Comparison of ENCODE assay signal across 8 cellular contexts in the genomic region with DNA sequence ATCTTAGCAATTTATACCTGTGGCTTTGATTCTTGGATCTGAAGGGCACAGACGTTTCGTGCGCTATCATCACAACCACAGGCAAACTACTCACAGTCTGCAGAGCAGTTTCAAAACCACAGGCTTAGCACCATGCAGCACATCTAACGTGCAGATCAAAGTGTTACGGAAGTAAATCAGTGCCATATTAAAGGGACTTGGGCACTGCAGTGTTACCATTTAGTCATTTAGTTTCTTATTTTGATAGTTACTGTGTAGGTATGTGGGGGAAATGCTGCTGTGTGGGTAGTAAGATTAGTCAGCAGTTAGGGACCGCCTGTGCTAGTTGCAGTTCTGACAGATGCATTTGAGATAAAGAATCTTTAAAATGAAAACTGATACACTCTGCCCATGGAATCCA.
A peak's percentile ranks its signal among the peaks of the same experiment; 100 is the strongest.
DNase-seq lines count a peak whose midpoint lies in the region; ATAC-seq and TF ChIP-seq lines count a peak whose summit lies in the region.

No MANE protein-coding gene starts in this region.

- no peaks in the 10 kb centered on the region for H3K79me2 ChIP-seq in HCT116 (ENCODE audit: insufficient read depth, low read length)
- no peaks in the 10 kb centered on the region for H3K79me2 ChIP-seq in PC-3 (ENCODE audit: low read length)

- H3K9me3 ChIP-seq in HCT116 (ENCODE audit: control insufficient read depth in 1 of 2, insufficient read depth in 1 of 2, low read depth in 1 of 2, low read length in 2 of 2): no peaks in the 10 kb centered on the region
- H3K9me3 ChIP-seq in PC-3 (ENCODE audit: low read length): no peaks in the 10 kb centered on the region

- H3K4me1 ChIP-seq in HCT116 (ENCODE audit: control insufficient read depth in 1 of 2, insufficient read depth in 2 of 2, low read length in 2 of 2): peaks cover 18% of the 10 kb centered on the region in 2 experiments
- H3K4me1 ChIP-seq in PC-3 (ENCODE audit: insufficient read depth, low read length): peaks cover 25% of the 10 kb centered on the region

- H3K9me2 ChIP-seq in HCT116 (ENCODE audit: insufficient read depth) (no peaks in the 10 kb centered on the region), PC-3 (replicated peaks; ENCODE audit: low read length) (no peaks in the 10 kb centered on the region)

- peaks cover 46% of the 10 kb centered on the region for H3K36me3 Mint-ChIP-seq in activated naive CD8-positive, alpha-beta T cell treated with anti-CD3 and anti-CD28 coated beads for 36 hours

- no peak for TF ChIP-seq RAD21 in HCT116 (IDR thresholded peaks at IDR 0.05; ENCODE audit: low read depth)

- TF ChIP-seq CTCF in GM12864 (IDR thresholded peaks at IDR 0.05; ENCODE audit: low read depth, low read length, missing control alignments) (no peak), HCT116 (IDR thresholded peaks at IDR 0.05 in 2 of 3, conservative IDR thresholded peaks at IDR 0.05 in 1 of 3; ENCODE audit: borderline replicate concordance in 1 of 3, insufficient read depth in 1 of 3, low read depth in 2 of 3, low read length in 2 of 3) (no peak), PC-3 (conservative IDR thresholded peaks at IDR 0.05; ENCODE audit: low read depth, low read length) (no peak)

- H3K4me3 ChIP-seq in GM12864 (ENCODE audit: low read depth, low read length) (no peak overlapping the region), HCT116 (replicated peaks in 1 of 2; ENCODE audit: low read depth in 1 of 2, low read length in 2 of 2) (no peak overlapping the region), PC-3 (ENCODE audit: low read length) (no peak overlapping the region)

- no peak overlapping the region for H2AFZ ChIP-seq in HCT116 (ENCODE audit: low read depth, low read length, poor library complexity, severe bottlenecking)
- H2AFZ ChIP-seq in PC-3 (ENCODE audit: low read length): no peak overlapping the region

- H3K27ac ChIP-seq in HCT116 (ENCODE audit: low read depth, low read length) (no peak overlapping the region), PC-3 (ENCODE audit: low read length) (0 out of 2 replicates have a peak overlapping the region, but pooled peaks have one; percentile 1)

- RAD21 ChIA-PET in HCT116 (lab: Charles Lee; ENCODE audit: low non-redundant PET in 1 of 2, low total read pairs in 2 of 2, uncharacterized antibody in 2 of 2, unreplicated experiment in 2 of 2): no interaction called here

- ATAC-seq in HCT116: peak; percentile 95
- ATAC-seq in PC-3: no peak

- H3K4me3 Mint-ChIP-seq in activated naive CD8-positive, alpha-beta T cell treated with anti-CD3 and anti-CD28 coated beads for 36 hours: no peak overlapping the region

- DNase-seq in GM12864 (ENCODE audit: low read depth): peak; percentile 72
- peak; percentile 83 for DNase-seq in HCT116 (ENCODE audit: low read depth, low spot score)
- DNase-seq in PC-3: peak; percentile 70
- peak; percentile 75 for DNase-seq in activated naive CD8-positive, alpha-beta T cell treated with anti-CD3 and anti-CD28 coated beads for 36 hours
- peak; percentile 47 to 68 for DNase-seq in stimulated activated CD4-positive, alpha-beta T cell treated with anti-CD3 and anti-CD28 coated beads, Interleukin-15, amount 100 ng/mL, for 48 hours (ENCODE audit: low read depth in 2 of 2)
- DNase-seq in ecto neural progenitor cell (ENCODE audit: low spot score): no peak
- DNase-seq in NAMALWA (ENCODE audit: low spot score): no peak
- DNase-seq in hepatic stellate cell (ENCODE audit: low spot score): no peak

- H3K27ac Mint-ChIP-seq in activated naive CD8-positive, alpha-beta T cell treated with anti-CD3 and anti-CD28 coated beads for 36 hours: no peak overlapping the region

- H4K20me1 ChIP-seq in HCT116 (ENCODE audit: insufficient read depth): no peaks in the 10 kb centered on the region
- no peaks in the 10 kb centered on the region for H4K20me1 ChIP-seq in PC-3 (ENCODE audit: low read length)

- intact Hi-C loops in HCT116 (cut with micrococcal nuclease) (no loop called here), PC-3 (cut with micrococcal nuclease) (no loop called here)

- H3K4me1 Mint-ChIP-seq in activated naive CD8-positive, alpha-beta T cell treated with anti-CD3 and anti-CD28 coated beads for 36 hours: peaks cover 39% of the 10 kb centered on the region

- H3K9ac ChIP-seq in HCT116 (ENCODE audit: low read length) (no peak overlapping the region), PC-3 (ENCODE audit: low read length) (no peak overlapping the region)

- BruUV-seq in HCT116 (replicated peaks; lab: Mats Ljungman, UMichigan) (no TSS peak), PC-3 (replicated peaks; lab: Mats Ljungman, UMichigan) (no TSS peak)

- CTCF ChIA-PET in HCT116 (lab: Charles Lee): no interaction called here
- CTCF ChIA-PET in PC-3 (lab: Charles Lee): no interaction called here

- H3K9me3 Mint-ChIP-seq in activated naive CD8-positive, alpha-beta T cell treated with anti-CD3 and anti-CD28 coated beads for 36 hours: no peaks in the 10 kb centered on the region

- POLR2A ChIA-PET in HCT116 (lab: Charles Lee) (no interaction called here), PC-3 (lab: Charles Lee; ENCODE audit: unreplicated experiment) (no interaction called here)

- H3K4me2 ChIP-seq in HCT116 (ENCODE audit: low read length): peak overlapping the region; percentile 55
- peak overlapping the region; percentile 44 for H3K4me2 ChIP-seq in PC-3 (ENCODE audit: low read length)

- H3K36me3 ChIP-seq in HCT116 (ENCODE audit: control insufficient read depth in 1 of 2, insufficient read depth in 2 of 2, low read length in 2 of 2) (no peaks in the 10 kb centered on the region), PC-3 (ENCODE audit: low read depth, low read length) (no peaks in the 10 kb centered on the region)

- no peaks in the 10 kb centered on the region for H3K27me3 ChIP-seq in HCT116 (ENCODE audit: insufficient read depth, low read length)
- no peaks in the 10 kb centered on the region for H3K27me3 ChIP-seq in PC-3 (ENCODE audit: low read length)

- no peaks in the 10 kb centered on the region for H3K27me3 Mint-ChIP-seq in activated naive CD8-positive, alpha-beta T cell treated with anti-CD3 and anti-CD28 coated beads for 36 hours

- no peaks in the 10 kb centered on the region for H3F3A ChIP-seq in PC-3 (ENCODE audit: low read length, unreplicated experiment)

- TF ChIP-seq POLR2A in HCT116 (IDR thresholded peaks at IDR 0.05; ENCODE audit: borderline replicate concordance, extremely low read depth, insufficient read depth, insufficient read length): no peak

TF ChIP-seq in HCT116, 20 proteins besides CTCF, POLR2A, EP300 and RAD21 (continues in another document):
- TF ChIP-seq JUND (IDR thresholded peaks at IDR 0.05) (peak; percentile 88), REST (IDR thresholded peaks at IDR 0.05; ENCODE audit: low read depth) (no peak), MAX (IDR thresholded peaks at IDR 0.05) (peak; percentile 66), EZH2 (IDR thresholded peaks at IDR 0.05) (no peak), EZH2phosphoT487 (IDR thresholded peaks at IDR 0.05; ENCODE audit: borderline replicate concordance) (no peak), SRF (IDR thresholded peaks at IDR 0.05; ENCODE audit: low read depth) (no peak), CEBPB (IDR thresholded peaks at IDR 0.05; ENCODE audit: low read depth) (peak; percentile 74), FOSL1 (IDR thresholded peaks at IDR 0.05; ENCODE audit: low read depth) (peak; percentile 77), TCF7L2 (IDR thresholded peaks at IDR 0.05; ENCODE audit: borderline replicate concordance, extremely low read depth, insufficient read depth, insufficient read length) (peak; percentile 69), SP1 (IDR thresholded peaks at IDR 0.05; ENCODE audit: low read depth) (peak; percentile 77), CBX3 (IDR thresholded peaks at IDR 0.05; ENCODE audit: low read depth) (peak; percentile 71; the same call in 1 of the 2 replicates)

Comparison
In these comparisons a context has a peak if more than half of its experiments do, and no peak if none do; other contexts are left out.
1. DNase-seq: peak in GM12864 (single experiment), HCT116 (single experiment), PC-3 (single experiment), activated naive CD8-positive, alpha-beta T cell treated with anti-CD3 and anti-CD28 coated beads for 36 hours (single experiment) and stimulated activated CD4-positive, alpha-beta T cell treated with anti-CD3 and anti-CD28 coated beads, Interleukin-15, amount 100 ng/mL, for 48 hours (2 of 2); none in ecto neural progenitor cell (single experiment), NAMALWA (single experiment) and hepatic stellate cell (single experiment).